In the genomic region with DNA sequence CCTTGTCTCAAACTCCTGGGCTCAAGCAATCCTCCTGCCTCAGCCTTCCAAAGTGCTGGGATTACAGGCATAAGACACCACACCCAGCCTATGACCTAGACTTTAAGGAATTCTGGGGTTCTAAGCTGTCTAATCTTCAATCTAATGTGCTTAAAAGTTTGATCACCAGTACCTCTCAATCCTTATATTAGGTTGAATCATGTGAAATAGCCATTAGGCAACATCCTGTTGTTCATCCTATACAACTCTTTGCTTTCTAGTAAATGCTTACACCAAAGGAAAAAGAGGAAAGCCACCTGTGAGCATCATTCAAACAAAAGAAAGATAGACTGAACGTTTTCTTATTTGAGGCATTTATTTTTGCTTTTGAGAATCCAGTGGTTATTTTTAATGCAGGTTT, we compare ENCODE assay signal across 22 cellular contexts. TPM values are rescaled to one million over a fixed set of nuclear protein-coding genes. Genes with fewer than 3 reads are reported as not detected.
"Had no signal": no experiment of that assay in that cellular context is flagged by ENCODE, and none has a peak within 500 bp of the region (broad histone marks: within the 10 kb centered on the region; RNA-seq: fewer than 3 reads in every experiment).

No MANE protein-coding gene starts in this region.

- H3K27me3 ChIP-seq: esophagus squamous epithelium, left lung, thyroid gland had no signal

- DNase-seq: activated CD4-positive, alpha-beta T cell treated with anti-CD3 and anti-CD28 coated beads for 1 hour; activated CD4-positive, alpha-beta T cell treated with anti-CD3 and anti-CD28 coated beads, Interleukin-2, amount 50 U/mL, for 48 hours; activated gamma-delta T cell; effector CD8-positive, alpha-beta T cell; esophagus squamous epithelium; foreskin melanocyte; kidney; left lung; midbrain; nucleus accumbens; retina; stimulated activated CD4-positive, alpha-beta T cell treated with anti-CD3 and anti-CD28 coated beads, Interleukin-12 subunit alpha, Interleukin-12 subunit beta, amount 100 ng/mL, for 4 hours; stimulated activated CD4-positive, alpha-beta T cell treated with anti-CD3 and anti-CD28 coated beads, Interleukin-1b, Interleukin-23, amount 100 ng/mL, for 48 hours; stimulated activated CD8-positive, alpha-beta memory T cell treated with anti-CD3 and anti-CD28 coated beads, Interleukin-4, amount 100 ng/mL, for 48 hours; stimulated activated naive CD4-positive, alpha-beta T cell treated with Interleukin-2 at 50 U/mL for 16 hours; T-helper 2 cell; thyroid gland; WERI-Rb-1 had no signal

- H3K4me3 ChIP-seq: esophagus squamous epithelium, left lung, thyroid gland had no signal

- H3K27ac ChIP-seq: esophagus squamous epithelium, left lung, thyroid gland, WERI-Rb-1 had no signal

- H3K9me3 ChIP-seq: esophagus squamous epithelium, left lung, thyroid gland had no signal

- ATAC-seq: left lung had no signal

- H3K36me3 ChIP-seq: esophagus squamous epithelium, left lung, thyroid gland, WERI-Rb-1 had no signal

- H3K4me1 ChIP-seq: esophagus squamous epithelium, left lung had no signal

RNA-seq across cellular contexts. Expression of gene ATOH7, which starts 56.0 kb away (rescaled TPM):
- total RNA-seq: astrocyte, esophagus squamous epithelium, left lung, lung microvascular endothelial cell, subcutaneous adipose tissue, thyroid gland, urinary bladder had no signal
